ENCODE assay signal across 15 cellular contexts in the genomic region with DNA sequence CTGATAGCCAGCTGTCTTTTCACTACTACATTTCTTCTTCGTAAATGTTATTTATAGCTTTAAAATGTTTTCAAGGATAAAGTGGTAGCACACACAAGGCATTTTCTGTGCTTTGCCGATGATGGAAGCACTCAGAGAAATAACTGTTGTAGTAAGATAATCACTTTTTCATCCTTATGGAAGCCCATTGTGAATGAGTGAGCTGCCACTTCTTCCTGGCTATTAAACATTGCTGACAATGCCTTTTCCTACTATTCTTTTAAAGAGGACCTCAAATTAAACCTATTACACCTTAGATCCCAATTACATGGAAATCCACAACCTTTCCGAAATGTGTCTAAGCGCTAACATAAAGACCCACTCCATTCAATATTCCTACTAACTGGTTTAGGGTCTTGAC.
"Had no signal": no experiment of that assay in that cellular context is flagged by ENCODE, and none has a peak within 500 bp of the region (broad histone marks: within the 10 kb centered on the region; RNA-seq: fewer than 3 reads in every experiment).

No MANE protein-coding gene starts in this region.

- H3K27ac ChIP-seq: HL-60, RWPE1 had no signal

- DNase-seq: Karpas-422, KG1, MM.1S, NCI-H1092 treated with DMSO at 0.1 percent for 48 hours, NCI-H187, NCI-H2029, NCI-H345, NCI-H446 treated with DMSO at 0.1 percent for 48 hours, NCI-H510A treated with DMSO at 0.1 percent for 48 hours, NCI-H526, SHP77, T-helper 1 cell had no signal

- FAIRE-seq: HTR-8/SVneo had no signal
